Comparison of ENCODE assay signal across 8 cellular contexts in genomic region chr14:101947904-101948665, GRCh38. TPM values are rescaled to one million over a fixed set of nuclear protein-coding genes. Genes with fewer than 3 reads are reported as not detected.
DNase-seq lines count a peak whose midpoint lies in the region; ATAC-seq and TF ChIP-seq lines count a peak whose summit lies in the region.

No MANE protein-coding gene starts in this region.

- H3K9ac ChIP-seq in trophoblast cell (ENCODE audit: low read length), result peak overlapping the region; percentile 100

- POLR2A ChIA-PET in T-cell (lab: Charles Lee), result interaction anchor here (0.5 to 1.0 kb wide), 6 partner anchors 9 to 187 kb away, joined by 3 to 4 read pairs (median 3); no protein-coding TSS in a partner anchor

- ATAC-seq in HG02870 (IDR thresholded peaks at IDR 0.05; ENCODE audit: unreplicated experiment) (peak; percentile 96), T-cell (replicated peaks in 1 of 4) (peak; percentile 95 to 99 (median 98)), heart left ventricle (peak; percentile 98 to 99 (median 99))

- no peaks in the 10 kb centered on the region for H3K9me3 Mint-ChIP-seq in T-cell

- H4K91ac ChIP-seq in trophoblast cell (ENCODE audit: low read depth, low read length), result peak overlapping the region; percentile 94

- no peaks in the 10 kb centered on the region for H3K27me3 ChIP-seq in heart left ventricle
- H3K27me3 ChIP-seq in trophoblast cell (ENCODE audit: insufficient read depth, low read length), result no peaks in the 10 kb centered on the region
- peaks cover 10% of the 10 kb centered on the region for H3K27me3 ChIP-seq in transverse colon

- H3K14ac ChIP-seq in trophoblast cell (ENCODE audit: low read length), result peak overlapping the region; percentile 90

- H3K18ac ChIP-seq in trophoblast cell (ENCODE audit: low read length), result peak overlapping the region; percentile 77

- H2AK5ac ChIP-seq in trophoblast cell (ENCODE audit: low read length), result peak overlapping the region; percentile 78

- H3K36me3 ChIP-seq in heart left ventricle, result no peaks in the 10 kb centered on the region
- no peaks in the 10 kb centered on the region for H3K36me3 ChIP-seq in trophoblast cell (ENCODE audit: control insufficient read depth in 1 of 2, insufficient read depth in 2 of 2, low read length in 2 of 2)
- no peaks in the 10 kb centered on the region for H3K36me3 ChIP-seq in transverse colon

- H2BK12ac ChIP-seq in trophoblast cell (ENCODE audit: low read length), result no peak overlapping the region

- H3K4me1 Mint-ChIP-seq in T-cell, result peaks cover 22 to 29% (median 23%) of the 10 kb centered on the region in 3 donors

- peak; percentile 54 for TF ChIP-seq EP300 in transverse colon (IDR thresholded peaks at IDR 0.05; ENCODE audit: low read depth)

- DNase-seq in GM13977 (ENCODE audit: low spot score) (peak; percentile 98), NCI-H146 (lab: John Stamatoyannopoulos, UW) (peak; percentile 98), T-cell (peak; percentile 98 to 100 (median 100)), amniotic epithelial cell (ENCODE audit: low read depth) (peak; percentile 100), heart left ventricle (peak; percentile 100), trophoblast cell (peak; percentile 100), transverse colon (peak; percentile 100)

- TF ChIP-seq POLR2A in heart left ventricle (IDR thresholded peaks at IDR 0.05) (peak; percentile 81 to 94), transverse colon (IDR thresholded peaks at IDR 0.05) (peak; percentile 96)

- intact Hi-C loops in heart left ventricle (cut with DNase I), result loop anchor here in 7 of 10 donors (1.0 to 10.0 kb wide), 5 partner anchors 16 to 187 kb away; partner anchors contain the start of genes PPP2R5C (in 5 of the 7) and DYNC1H1 (in 2 of the 7)
- intact Hi-C loops in transverse colon (cut with DNase I; ENCODE audit: low total_unique reads), result no loop called here

- in situ Hi-C loops in GM13977 (cut with MboI; ENCODE audit: low pct_unique_long_range_greater_than_20kb, low sequenced_read_pairs, unreplicated experiment), result no loop called here
- in situ Hi-C loops in transverse colon (cut with MboI; ENCODE audit: low pct_ligation_motif_present in 1 of 4, low pct_unique_long_range_greater_than_20kb in 1 of 4, low sequenced_read_pairs in 3 of 4), result loop anchor here in 2 of 4 donors (10.0 to 25.0 kb wide), 2 partner anchors 173 to 186 kb away; partner anchors contain the start of gene PPP2R5C (in 1 of the 2)

- H3K36me3 Mint-ChIP-seq in T-cell, result no peaks in the 10 kb centered on the region

- H3K4me1 ChIP-seq in heart left ventricle, result peaks cover 0 to 25% (median 13%) of the 10 kb centered on the region in 12 donors
- H3K4me1 ChIP-seq in trophoblast cell (ENCODE audit: control insufficient read depth in 1 of 2, insufficient read depth in 2 of 2, low read length in 2 of 2), result peaks cover 6 to 8% of the 10 kb centered on the region in 2 experiments
- H3K4me1 ChIP-seq in transverse colon, result peaks cover 3 to 21% (median 17%) of the 10 kb centered on the region in 4 donors

- H3K4me2 ChIP-seq in trophoblast cell (ENCODE audit: low read length), result peak overlapping the region; percentile 100

- H2AFZ ChIP-seq in trophoblast cell (ENCODE audit: insufficient read depth, low read length, poor library complexity), result peak overlapping the region; percentile 46

- peak overlapping the region; percentile 97 to 99 for H3K27ac Mint-ChIP-seq in T-cell

- H3K79me2 ChIP-seq in trophoblast cell (ENCODE audit: control insufficient read depth, insufficient read depth, low read length, poor library complexity), result peaks cover 9% of the 10 kb centered on the region

- H3K4me3 Mint-ChIP-seq in T-cell, result peak overlapping the region; percentile 94 to 95 (median 95)

- peak overlapping the region; percentile 76 for H3K4ac ChIP-seq in trophoblast cell (ENCODE audit: low read depth, low read length)

- H3K9me3 ChIP-seq in heart left ventricle (no peaks in the 10 kb centered on the region), trophoblast cell (ENCODE audit: insufficient read depth, low read depth, low read length) (peaks cover 2% of the 10 kb centered on the region), transverse colon (no peaks in the 10 kb centered on the region)

- no peak for TF ChIP-seq CTCF in GM13977 (IDR thresholded peaks at IDR 0.05; ENCODE audit: extremely low read depth, insufficient read depth, missing control alignments)
- TF ChIP-seq CTCF in heart left ventricle (IDR thresholded peaks at IDR 0.05), result no peak
- TF ChIP-seq CTCF in transverse colon (IDR thresholded peaks at IDR 0.05), result no peak

- WGBS in heart left ventricle, 4 donors, result 0 to 1% (median 1%) methylated on average over 45 to 53 of the region's 53 CpGs
- no CpG with 5 or more reads among the region's 53 CpGs for WGBS in trophoblast cell (ENCODE audit: extremely low coverage, insufficient coverage, insufficient read length)
- WGBS in transverse colon (ENCODE audit: low coverage in 1 of 2), 2 donors, result 0% methylated on average over 53 of the region's 53 CpGs; no CpG with 5 or more reads in 1 of the 2 donors

- peak overlapping the region; percentile 70 for H2BK5ac ChIP-seq in trophoblast cell (ENCODE audit: low read depth, low read length, poor library complexity)

- peak overlapping the region; percentile 89 to 100 (median 97) for H3K27ac ChIP-seq in heart left ventricle
- peak overlapping the region; percentile 93 for H3K27ac ChIP-seq in trophoblast cell (ENCODE audit: low read depth, low read length)
- peak overlapping the region; percentile 88 to 99 (median 98) for H3K27ac ChIP-seq in transverse colon

- no peak overlapping the region for H3K23ac ChIP-seq in trophoblast cell (ENCODE audit: low read length)

- H3K79me1 ChIP-seq in trophoblast cell (ENCODE audit: low read length), result peaks cover 12% of the 10 kb centered on the region

- H3K4me3 ChIP-seq in heart left ventricle (peak overlapping the region; percentile 62 to 91 (median 74)), trophoblast cell (ENCODE audit: low read depth, low read length) (peak overlapping the region; percentile 90), transverse colon (peak overlapping the region; percentile 58 to 92 (median 68))

- peaks cover 24 to 28% of the 10 kb centered on the region in 2 donors for H3K27me3 Mint-ChIP-seq in T-cell

- H4K8ac ChIP-seq in trophoblast cell (ENCODE audit: low read depth, low read length), result peak overlapping the region; percentile 96

- CTCF ChIA-PET in T-cell (lab: Charles Lee), result interaction anchor here in 1 of 2 donors (0.6 to 1.2 kb wide), 5 partner anchors 16 to 241 kb away, joined by 3 to 5 read pairs (median 3); partner anchors contain the start of gene DYNC1H1

- peak overlapping the region; percentile 87 for H4K12ac ChIP-seq in trophoblast cell (ENCODE audit: low read depth, low read length)

- H2BK120ac ChIP-seq in trophoblast cell (ENCODE audit: insufficient read depth, low read length, poor library complexity), result peak overlapping the region; percentile 53

RNA-seq across cellular contexts. Expression of gene DYNC1H1, which starts 16.3 kb away (rescaled TPM):
- total RNA-seq in T-cell (100 to 1,000 TPM; 271 to 310 (median 279) TPM), heart left ventricle (100 to 1,000 TPM; 291 to 942 (median 603) TPM), transverse colon (100 to 1,000 TPM; 471 to 647 (median 482) TPM)
- 100 to 1,000 TPM; 164 to 259 TPM for polyA plus RNA-seq in heart left ventricle
- polyA plus RNA-seq in trophoblast cell (2013), result 105 and 109 TPM in 2 replicates

Comparison
In these comparisons a context has a peak if more than half of its experiments do, and no peak if none do; other contexts are left out.
1. Peak in every context shown above with its lines: DNase-seq, ATAC-seq, H3K4me3 ChIP-seq and H3K27ac ChIP-seq.